In genomic region chr20:51434556-51435256, GRCh38 we compare ENCODE assay signal across 11 cellular contexts.
DNase-seq lines count a peak whose midpoint lies in the region; ATAC-seq and TF ChIP-seq lines count a peak whose summit lies in the region.
"Had no signal": no experiment of that assay in that cellular context is flagged by ENCODE, and none has a peak within 500 bp of the region (broad histone marks: within the 10 kb centered on the region; RNA-seq: fewer than 3 reads in every experiment).

No MANE protein-coding gene starts in this region.

- H3K4me3 ChIP-seq in BLaER1 (no peak overlapping the region), left lung (no peak overlapping the region)
- H3K4me3 ChIP-seq: pancreas, tibial nerve had no signal

- H3K36me3 ChIP-seq in BLaER1 = peaks cover 57% of the 10 kb centered on the region
- peaks cover 0 to 5% of the 10 kb centered on the region in 2 donors for H3K36me3 ChIP-seq in left lung
- H3K36me3 ChIP-seq: pancreas had no signal

- TF ChIP-seq CTCF in left lung (IDR thresholded peaks at IDR 0.05) (no peak), progenitor cell of endocrine pancreas (IDR thresholded peaks at IDR 0.05; ENCODE audit: unreplicated experiment) (no peak)

- peaks cover 11% of the 10 kb centered on the region for H3K36me3 Mint-ChIP-seq in progenitor cell of endocrine pancreas (ENCODE audit: insufficient read depth)

- no peaks in the 10 kb centered on the region for H3K9me3 Mint-ChIP-seq in progenitor cell of endocrine pancreas (ENCODE audit: low read depth)

- H3K4me1 Mint-ChIP-seq in progenitor cell of endocrine pancreas (ENCODE audit: low read depth) = peaks cover 13% of the 10 kb centered on the region

- peak; percentile 23 for ATAC-seq in left lung
- no peak for ATAC-seq in Right ventricle myocardium superior (ENCODE audit: poor library complexity)
- ATAC-seq in HG03025 (IDR thresholded peaks at IDR 0.05; ENCODE audit: low FRiP score, unreplicated experiment) = no peak
- ATAC-seq: pancreas had no signal

- H3K4me3 Mint-ChIP-seq in progenitor cell of endocrine pancreas (ENCODE audit: low read depth) = no peak overlapping the region

- intact Hi-C loops in left lung (cut with DNase I) (no loop called here), Right ventricle myocardium superior (cut with DNase I) (no loop called here)

- no peak overlapping the region for H3K27ac Mint-ChIP-seq in progenitor cell of endocrine pancreas

- H3K27me3 ChIP-seq in BLaER1 (no peaks in the 10 kb centered on the region), left lung (no peaks in the 10 kb centered on the region)
- H3K27me3 ChIP-seq: pancreas, tibial nerve had no signal

- H4K20me1 ChIP-seq in BLaER1 = peaks cover 16% of the 10 kb centered on the region

- peak overlapping the region; percentile 70; the same call in 1 of the 2 replicates for H3K4me2 ChIP-seq in BLaER1

- H3K9me3 ChIP-seq in BLaER1 (no peaks in the 10 kb centered on the region), left lung (no peaks in the 10 kb centered on the region)
- H3K9me3 ChIP-seq: pancreas, tibial nerve had no signal

- H3K27ac ChIP-seq in BLaER1 = no peak overlapping the region
- no peak overlapping the region for H3K27ac ChIP-seq in left lung
- H3K27ac ChIP-seq: pancreas, tibial nerve had no signal

- DNase-seq in LoVo (ENCODE audit: low spot score) = peak; percentile 51
- peak; percentile 25 for DNase-seq in astrocyte of the hippocampus (ENCODE audit: low read depth, low spot score)
- DNase-seq in left lung = peak in 1 of 2 donors; percentile 9
- no peak for DNase-seq in progenitor cell of endocrine pancreas (ENCODE audit: low spot score, unreplicated experiment)
- DNase-seq in Right ventricle myocardium superior = no peak
- no peak for DNase-seq in SW 1271 (lab: John Stamatoyannopoulos, UW)
- DNase-seq: activated gamma-delta T cell treated with Interleukin-2 at 50 U/mL for 16 hours, pancreas had no signal

- H3K9ac ChIP-seq in BLaER1 = no peak overlapping the region

- H3K4me1 ChIP-seq in BLaER1 (peaks cover 66% of the 10 kb centered on the region), left lung (no peaks in the 10 kb centered on the region)
- H3K4me1 ChIP-seq: pancreas had no signal

- peaks cover 5% of the 10 kb centered on the region for H3K27me3 Mint-ChIP-seq in progenitor cell of endocrine pancreas

Comparison
In these comparisons a context has a peak if more than half of its experiments do, and no peak if none do; other contexts are left out.
1. DNase-seq: peak in LoVo (single experiment) and astrocyte of the hippocampus (single experiment); none in progenitor cell of endocrine pancreas (single experiment), Right ventricle myocardium superior (single experiment) and SW 1271 (0 of 2).